ENCODE assay signal across 15 cellular contexts in genomic region chr14:102007916-102008418, GRCh38.
"Had no signal": no experiment of that assay in that cellular context is flagged by ENCODE, and none has a peak within 500 bp of the region (broad histone marks: within the 10 kb centered on the region; RNA-seq: fewer than 3 reads in every experiment).

No MANE protein-coding gene starts in this region.

- H3K27ac Mint-ChIP-seq: activated naive CD8-positive, alpha-beta T cell treated with anti-CD3 and anti-CD28 coated beads, Interleukin-2, amount 10 ng/mL, durations not matched to agents 7 days and 5 days; activated T-helper 1 cell treated with anti-CD3 and anti-CD28 coated beads, Interleukin-12 subunit alpha, Interleukin-12 subunit beta, Interleukin-2, Interleukin-4 antibody, amounts not matched to agents 30 ng/mL and 10 ng/mL and 1 ng/mL, durations not matched to agents 14 hours and 24 hours and 36 hours; memory B cell had no signal

- DNase-seq: activated CD4-positive, alpha-beta T cell treated with anti-CD3 and anti-CD28 coated beads, Interleukin-2, amount 50 U/mL, for 4 hours; activated naive CD8-positive, alpha-beta T cell treated with anti-CD3 and anti-CD28 coated beads, Interleukin-2, amount 10 ng/mL, durations not matched to agents 7 days and 5 days; amygdala; caudate nucleus; foreskin keratinocyte; left ventricle myocardium inferior; naive thymus-derived CD8-positive, alpha-beta T cell; pancreas; stimulated activated CD4-positive, alpha-beta T cell treated with anti-CD3 and anti-CD28 coated beads, Interleukin-4, amount 100 ng/mL, for 1 hour; SW 1271; upper lobe of right lung; WERI-Rb-1 had no signal

- H3K27me3 Mint-ChIP-seq: activated naive CD8-positive, alpha-beta T cell treated with anti-CD3 and anti-CD28 coated beads, Interleukin-2, amount 10 ng/mL, durations not matched to agents 7 days and 5 days; memory B cell; naive thymus-derived CD8-positive, alpha-beta T cell had no signal

- ATAC-seq: foreskin keratinocyte; naive thymus-derived CD8-positive, alpha-beta T cell; pancreas; sciatic nerve; upper lobe of right lung had no signal

- H3K4me1 Mint-ChIP-seq: activated naive CD8-positive, alpha-beta T cell treated with anti-CD3 and anti-CD28 coated beads, Interleukin-2, amount 10 ng/mL, durations not matched to agents 7 days and 5 days; memory B cell had no signal

- H3K4me3 Mint-ChIP-seq: activated naive CD8-positive, alpha-beta T cell treated with anti-CD3 and anti-CD28 coated beads, Interleukin-2, amount 10 ng/mL, durations not matched to agents 7 days and 5 days; activated T-helper 1 cell treated with anti-CD3 and anti-CD28 coated beads, Interleukin-12 subunit alpha, Interleukin-12 subunit beta, Interleukin-2, Interleukin-4 antibody, amounts not matched to agents 30 ng/mL and 10 ng/mL and 1 ng/mL, durations not matched to agents 14 hours and 24 hours and 36 hours; memory B cell; naive thymus-derived CD8-positive, alpha-beta T cell had no signal

- H3K9me3 Mint-ChIP-seq: activated naive CD8-positive, alpha-beta T cell treated with anti-CD3 and anti-CD28 coated beads, Interleukin-2, amount 10 ng/mL, durations not matched to agents 7 days and 5 days; activated T-helper 1 cell treated with anti-CD3 and anti-CD28 coated beads, Interleukin-12 subunit alpha, Interleukin-12 subunit beta, Interleukin-2, Interleukin-4 antibody, amounts not matched to agents 30 ng/mL and 10 ng/mL and 1 ng/mL, durations not matched to agents 14 hours and 24 hours and 36 hours; memory B cell; naive thymus-derived CD8-positive, alpha-beta T cell had no signal
